ENCODE assay signal across 8 cellular contexts in genomic region chr20:841568-842546, GRCh38. TPM values are rescaled to one million over a fixed set of nuclear protein-coding genes. Genes with fewer than 3 reads are reported as not detected.
A peak's percentile ranks its signal among the peaks of the same experiment; 100 is the strongest.
DNase-seq lines count a peak whose midpoint lies in the region; TF ChIP-seq lines count a peak whose summit lies in the region.

No MANE protein-coding gene starts in this region.

- DNase-seq in HuH-7.5 (ENCODE audit: low spot score), result peak; percentile 72
- DNase-seq in dorsolateral prefrontal cortex, result no peak
- DNase-seq in anterior cingulate cortex (lab: John Stamatoyannopoulos, UW), result no peak
- DNase-seq in NCI-H1092 (lab: John Stamatoyannopoulos, UW), result no peak
- DNase-seq in SJCRH30, result no peak
- DNase-seq in stimulated activated CD4-positive, alpha-beta T cell treated with anti-CD3 and anti-CD28 coated beads, Interleukin-4, amount 100 ng/mL, for 4 hours, result no peak

- H3K9me3 ChIP-seq in BLaER1, result no peaks in the 10 kb centered on the region
- H3K9me3 ChIP-seq in mucosa of stomach (ENCODE audit: control insufficient read depth, low read length), result no peaks in the 10 kb centered on the region
- H3K9me3 ChIP-seq in SJCRH30 (replicated peaks), result no peaks in the 10 kb centered on the region

- no peak overlapping the region for H3K9ac ChIP-seq in BLaER1
- H3K9ac ChIP-seq in mucosa of stomach (ENCODE audit: low read length), result peak overlapping the region; percentile 65

- H3K36me3 ChIP-seq in BLaER1 (no peaks in the 10 kb centered on the region), mucosa of stomach (ENCODE audit: control insufficient read depth, insufficient read depth, low read length) (no peaks in the 10 kb centered on the region), SJCRH30 (peaks cover 18% of the 10 kb centered on the region)

- H3K4me2 ChIP-seq in BLaER1, result peak overlapping the region; percentile 5; the same call in 1 of the 2 replicates

- H3K27ac ChIP-seq in BLaER1, result no peak overlapping the region
- H3K27ac ChIP-seq in dorsolateral prefrontal cortex, result no peak overlapping the region
- no peak overlapping the region for H3K27ac ChIP-seq in SJCRH30

- H3K4me3 ChIP-seq in BLaER1 (no peak overlapping the region), dorsolateral prefrontal cortex (peak overlapping the region in 32 of 59 donors; percentile 0 to 54 (median 35)), mucosa of stomach (ENCODE audit: low read length) (no peak overlapping the region), SJCRH30 (no peak overlapping the region)

- intact Hi-C loops in dorsolateral prefrontal cortex (cut with DNase I), result no loop called here

- peaks cover 23% of the 10 kb centered on the region for H4K20me1 ChIP-seq in BLaER1

- no peak for TF ChIP-seq CTCF in dorsolateral prefrontal cortex (IDR thresholded peaks at IDR 0.05 in 54 of 56, conservative IDR thresholded peaks at IDR 0.05 in 2 of 56; ENCODE audit: low read depth in 1 of 56, partially characterized antibody in 56 of 56)

- H3K4me1 ChIP-seq in BLaER1 (peaks cover 52% of the 10 kb centered on the region), mucosa of stomach (ENCODE audit: control insufficient read depth, insufficient read depth, low read length) (peaks cover 43% of the 10 kb centered on the region), SJCRH30 (peaks cover 26% of the 10 kb centered on the region)

- no peaks in the 10 kb centered on the region for H3K27me3 ChIP-seq in BLaER1
- peaks cover 0 to 44% (median 21%) of the 10 kb centered on the region in 45 donors for H3K27me3 ChIP-seq in dorsolateral prefrontal cortex
- H3K27me3 ChIP-seq in mucosa of stomach (ENCODE audit: control insufficient read depth, insufficient read depth, low read length), result no peaks in the 10 kb centered on the region
- no peaks in the 10 kb centered on the region for H3K27me3 ChIP-seq in SJCRH30

RNA-seq across cellular contexts. Expression of gene FAM110A, which starts 8.3 kb away (rescaled TPM):
- total RNA-seq in dorsolateral prefrontal cortex, result 1 to 10 TPM; 1.5 to 6.8 (median 3.4) TPM
- 44.6 and 45.1 TPM in 2 replicates for total RNA-seq in SJCRH30 (2014; rRNA removed; shearing (Covaris generic))

Comparison
In these comparisons a context has a peak if more than half of its experiments do, and no peak if none do; other contexts are left out.
1. H3K4me3 ChIP-seq: peak in dorsolateral prefrontal cortex (32 of 59); none in BLaER1 (single experiment), mucosa of stomach (single experiment) and SJCRH30 (single experiment).